12 cellular contexts compared by ENCODE assay signal in genomic region chr11:110565690-110566336, GRCh38.
DNase-seq lines count a peak whose midpoint lies in the region; ATAC-seq, FAIRE-seq and TF ChIP-seq lines count a peak whose summit lies in the region.
"Had no signal": no experiment of that assay in that cellular context is flagged by ENCODE, and none has a peak within 500 bp of the region (broad histone marks: within the 10 kb centered on the region; RNA-seq: fewer than 3 reads in every experiment).

No MANE protein-coding gene starts in this region.

- H3K4me1 ChIP-seq in A549 (no peaks in the 10 kb centered on the region), IMR-90 (ENCODE audit: control insufficient read depth, insufficient read depth, low read length) (peaks cover 8% of the 10 kb centered on the region; the same call in 1 of the 2 replicates), Panc1 (ENCODE audit: control insufficient read depth, insufficient read depth, low read length) (no peaks in the 10 kb centered on the region), iPS-20b (ENCODE audit: insufficient read depth, low read length) (peaks cover 12% of the 10 kb centered on the region; the same call in 1 of the 2 replicates)

- H3K27ac ChIP-seq in A549 (0 out of 6 replicates have a peak overlapping the region, but pooled peaks of 1 of the 2 experiments have one; percentile 24), IMR-90 (ENCODE audit: insufficient read depth, low read length) (no peak overlapping the region), Panc1 (ENCODE audit: low read length) (no peak overlapping the region), iPS-20b (ENCODE audit: low read length) (no peak overlapping the region)

- no peak overlapping the region for H3K4me3 ChIP-seq in A549
- no peak overlapping the region for H3K4me3 ChIP-seq in IMR-90 (ENCODE audit: insufficient read depth, low read depth, low read length)
- H3K4me3 ChIP-seq in Panc1 (ENCODE audit: low read depth in 2 of 2, low read length in 2 of 2), result no peak overlapping the region
- peak overlapping the region; percentile 31; the same call in 1 of the 2 replicates for H3K4me3 ChIP-seq in iPS-20b (ENCODE audit: low read length)

- no peak overlapping the region for H4K5ac ChIP-seq in IMR-90 (ENCODE audit: low read depth, low read length)

- H2BK15ac ChIP-seq in IMR-90 (ENCODE audit: low read depth, low read length), result no peak overlapping the region

- peaks cover 1% of the 10 kb centered on the region; the same call in 1 of the 2 replicates for H3K9me1 ChIP-seq in IMR-90 (ENCODE audit: insufficient read depth, low read length)

- intact Hi-C loops in IMR-90 (cut with micrococcal nuclease) (loop anchor here (5.0 kb wide), 2 partner anchors 94 to 666 kb away; no protein-coding TSS in a partner anchor), Panc1 (cut with micrococcal nuclease; ENCODE audit: unreplicated experiment) (no loop called here)

- no peak overlapping the region for H2BK20ac ChIP-seq in IMR-90 (ENCODE audit: low read depth, low read length)

- H2AK9ac ChIP-seq in IMR-90 (replicated peaks; ENCODE audit: low read depth, low read length, poor library complexity), result no peak overlapping the region

- no peak overlapping the region; the same call in 1 of the 2 replicates for H3K14ac ChIP-seq in IMR-90 (replicated peaks; ENCODE audit: low read depth, low read length)

- TF ChIP-seq POLR2A in A549 (IDR thresholded peaks at IDR 0.05; ENCODE audit: low read length) (no peak), IMR-90 (IDR thresholded peaks at IDR 0.05; ENCODE audit: low read depth, low read length) (no peak)

- BruUV-seq in IMR-90 (replicated peaks; lab: Mats Ljungman, UMichigan) (no TSS peak), Panc1 (replicated peaks; lab: Mats Ljungman, UMichigan) (no TSS peak)

- FAIRE-seq in A549 (lab: Jason Lieb, UNC), result no peak

- peak overlapping the region; percentile 20; the same call in 1 of the 2 replicates for H4K91ac ChIP-seq in IMR-90 (ENCODE audit: insufficient read depth, low read depth, low read length)

- ATAC-seq in A549 (peak in 1 of 2 experiments; percentile 38; a peak in 2 of 6 replicates), IMR-90 (ENCODE audit: low read depth) (0 out of 2 replicates have a peak, but pooled peaks have one; percentile 10), Panc1 (peak; percentile 34; the same call in 1 of the 2 replicates)
- ATAC-seq: activated CD8-positive, alpha-beta T cell treated with anti-CD3 and anti-CD28 coated beads for 36 hours had no signal

- CTCF ChIA-PET in A549 (lab: Yijun Ruan, JAX), result no interaction called here
- CTCF ChIA-PET in IMR-90 (lab: Yijun Ruan, JAX), result no interaction called here
- CTCF ChIA-PET in Panc1 (lab: Charles Lee), result no interaction called here

- H3K23ac ChIP-seq in IMR-90 (ENCODE audit: low read depth, low read length), result no peak overlapping the region

- POLR2A ChIA-PET in A549 (lab: Yijun Ruan, JAX) (interaction anchor here (0.5 kb wide), 1 partner anchor 85 kb away, joined by 4 read pairs; no protein-coding TSS in a partner anchor), IMR-90 (lab: Charles Lee; ENCODE audit: unreplicated experiment) (no interaction called here), Panc1 (lab: Charles Lee) (no interaction called here)

- in situ Hi-C loops in IMR-90 (cut with MboI; ENCODE audit: low sequenced_read_pairs) (no loop called here), Panc1 (cut with HindIII; ENCODE audit: low pct_unique_long_range_greater_than_20kb, low sequenced_read_pairs) (no loop called here)

- H2AK5ac ChIP-seq in IMR-90 (ENCODE audit: low read depth, low read length), result peak overlapping the region; percentile 56

- H3K4me2 ChIP-seq in A549 (peak overlapping the region; percentile 33; the same call in 1 of the 3 replicates), IMR-90 (ENCODE audit: low read depth, low read length) (0 out of 2 replicates have a peak overlapping the region, but pooled peaks have one; percentile 5)

- peaks cover 7% of the 10 kb centered on the region for H3K27me3 ChIP-seq in IMR-90 (ENCODE audit: control insufficient read depth, insufficient read depth, low read length)
- H3K27me3 ChIP-seq in Panc1 (ENCODE audit: control insufficient read depth, insufficient read depth, low read length), result 0 out of 2 replicates have a peak, but pooled peaks cover 2% of the 10 kb centered on the region
- 0 out of 2 replicates have a peak, but pooled peaks cover 7% of the 10 kb centered on the region for H3K27me3 ChIP-seq in iPS-20b (ENCODE audit: insufficient read depth, low read length)

- no peak overlapping the region for H3K18ac ChIP-seq in IMR-90 (ENCODE audit: low read depth, low read length)

- H3K36me3 ChIP-seq in IMR-90 (ENCODE audit: control insufficient read depth, insufficient read depth, low read length) (no peaks in the 10 kb centered on the region), Panc1 (ENCODE audit: control insufficient read depth, insufficient read depth, low read length) (no peaks in the 10 kb centered on the region), iPS-20b (ENCODE audit: insufficient read depth, low read depth, low read length) (no peaks in the 10 kb centered on the region)

- no peaks in the 10 kb centered on the region for H4K20me1 ChIP-seq in IMR-90 (ENCODE audit: insufficient read depth, low read length)

- H2BK5ac ChIP-seq in IMR-90 (ENCODE audit: low read depth, low read length, poor library complexity, severe bottlenecking), result no peak overlapping the region

- H3K9ac ChIP-seq in IMR-90 (ENCODE audit: low read depth, low read length) (no peak overlapping the region), iPS-20b (ENCODE audit: low read depth, low read length) (no peak overlapping the region; the same call in 1 of the 2 replicates)

- peak overlapping the region; percentile 27; the same call in 1 of the 2 replicates for H3K4ac ChIP-seq in IMR-90 (ENCODE audit: low read depth, low read length)

- 0 out of 2 replicates have a peak overlapping the region, but pooled peaks have one; percentile 12 for H2BK120ac ChIP-seq in IMR-90 (ENCODE audit: low read depth, low read length)

- TF ChIP-seq EP300 in A549 (IDR thresholded peaks at IDR 0.05), result no peak

- TF ChIP-seq RAD21 in A549 (conservative IDR thresholded peaks at IDR 0.05 in 1 of 2, IDR thresholded peaks at IDR 0.05 in 1 of 2) (no peak), IMR-90 (IDR thresholded peaks at IDR 0.05; ENCODE audit: low read length) (no peak)

- no peaks in the 10 kb centered on the region for H3K79me1 ChIP-seq in IMR-90 (ENCODE audit: low read depth in 1 of 2, low read length in 2 of 2)

- H3K9me3 ChIP-seq in A549, result no peaks in the 10 kb centered on the region
- no peaks in the 10 kb centered on the region for H3K9me3 ChIP-seq in IMR-90 (ENCODE audit: control insufficient read depth, insufficient read depth, low read length)
- no peaks in the 10 kb centered on the region for H3K9me3 ChIP-seq in Panc1 (ENCODE audit: control insufficient read depth, insufficient read depth, low read depth, low read length)
- no peaks in the 10 kb centered on the region for H3K9me3 ChIP-seq in iPS-20b (ENCODE audit: insufficient read depth, low read depth, low read length)

- TF ChIP-seq CTCF in A549 (IDR thresholded peaks at IDR 0.05) (no peak), IMR-90 (conservative IDR thresholded peaks at IDR 0.05; ENCODE audit: low read depth, low read length) (no peak), Panc1 (IDR thresholded peaks at IDR 0.05) (no peak)

- H2AFZ ChIP-seq in IMR-90 (replicated peaks; ENCODE audit: low read length, poor library complexity), result peak overlapping the region; percentile 46

- H3K56ac ChIP-seq in IMR-90 (ENCODE audit: extremely low read depth, insufficient read depth, low read length), result no peak overlapping the region

- dilution Hi-C loops in IMR-90 (cut with HindIII; ENCODE audit: low sequenced_read_pairs, unreplicated experiment), result no loop called here

- DNase-seq in A549 (ENCODE audit: low read depth in 1 of 2, low spot score in 1 of 2) (no peak), IMR-90 (no peak), Panc1 (ENCODE audit: low read depth, low spot score) (no peak), UCSD-AML1 (lab: John Stamatoyannopoulos, UW; ENCODE audit: unreplicated experiment) (no peak), RKO (ENCODE audit: low spot score) (no peak), germinal center (ENCODE audit: low spot score) (no peak), nucleus accumbens (lab: John Stamatoyannopoulos, UW) (no peak)
- DNase-seq: activated CD8-positive, alpha-beta T cell treated with anti-CD3 and anti-CD28 coated beads for 36 hours; activated naive CD8-positive, alpha-beta T cell treated with anti-CD3 and anti-CD28 coated beads, Interleukin-2, amount 10 ng/mL, durations not matched to agents 7 days and 5 days; GF-D8; right cardiac atrium had no signal

- 0 out of 4 replicates have a peak overlapping the region, but pooled peaks of 1 of the 2 experiments have one; percentile 7 for H4K8ac ChIP-seq in IMR-90 (ENCODE audit: low read depth in 2 of 2, low read length in 2 of 2)

- 53% methylated on average over 6 of the region's 9 CpGs for WGBS in A549 (ENCODE audit: missing lambda C conversion rate)
- WGBS in IMR-90 (ENCODE audit: extremely low coverage in 2 of 2, insufficient read length in 1 of 2), 2 experiments, result 80% methylated on average over 1 of the region's 9 CpGs; no CpG with 5 or more reads in 1 of the 2 experiments

TF ChIP-seq in A549, 52 proteins besides CTCF, POLR2A, EP300 and RAD21 (continues in another document):
- no peak for TF ChIP-seq PBX3 (IDR thresholded peaks at IDR 0.05)
- no peak for TF ChIP-seq RNF2 (IDR thresholded peaks at IDR 0.05; ENCODE audit: borderline replicate concordance, low read depth)
- TF ChIP-seq JUN (IDR thresholded peaks at IDR 0.05), result no peak

TF ChIP-seq in IMR-90, 13 proteins besides CTCF, POLR2A, EP300 and RAD21 (continues in another document):
- TF ChIP-seq SMC3 (IDR thresholded peaks at IDR 0.05; ENCODE audit: low read depth, low read length) (no peak), ELK1 (IDR thresholded peaks at IDR 0.05; ENCODE audit: borderline replicate concordance, low read depth, low read length) (no peak), MXI1 (IDR thresholded peaks at IDR 0.05; ENCODE audit: borderline replicate concordance, low read depth, low read length) (no peak), BHLHE40 (IDR thresholded peaks at IDR 0.05; ENCODE audit: low read depth, low read length) (no peak), NFE2L2 (IDR thresholded peaks at IDR 0.05; ENCODE audit: low read depth, low read length) (no peak), RCOR1 (IDR thresholded peaks at IDR 0.05; ENCODE audit: insufficient replicate concordance, low read length) (no peak)
